8 cellular contexts compared by ENCODE assay signal in the genomic region with DNA sequence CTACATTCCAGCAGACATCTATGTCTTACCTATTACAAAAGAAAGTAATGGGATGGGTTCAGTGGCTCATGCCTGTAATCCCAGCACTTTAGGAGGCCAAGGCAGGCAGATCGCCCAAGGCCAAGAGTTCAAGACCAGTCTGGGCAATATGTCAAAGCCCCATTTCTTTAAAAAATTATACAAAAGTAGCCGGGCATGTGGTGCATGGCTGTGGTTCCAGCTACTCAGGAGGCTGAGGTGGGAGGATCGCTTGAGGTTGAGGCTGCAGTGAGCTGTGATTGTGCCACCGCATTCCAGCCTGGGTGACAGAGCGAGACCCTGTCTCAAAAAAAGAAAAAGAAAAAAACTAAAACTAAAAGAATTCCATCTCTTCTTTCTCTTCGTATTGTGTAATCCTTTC. TPM values are rescaled to one million over a fixed set of nuclear protein-coding genes. Genes with fewer than 3 reads are reported as not detected.
DNase-seq lines count a peak whose midpoint lies in the region; ATAC-seq and TF ChIP-seq lines count a peak whose summit lies in the region.
"Not testable (repeated sequence)": the region's sequence is repeated elsewhere in the genome, so short reads cannot be mapped to it uniquely, and the experiment has no call there.

No MANE protein-coding gene starts in this region.

- POLR2A ChIA-PET in activated CD4-positive, alpha-beta memory T cell treated with anti-CD3 and anti-CD28 coated beads, Interleukin-2, amount 10 ng/mL, durations not matched to agents 7 days and 5 days (lab: Charles Lee): interaction anchor here (8.6 kb wide), 1 partner anchor 54 kb away, joined by 69 read pairs; a partner anchor contains a TSS

- 91 to 100% methylated on average over 2 to 6 of the region's 6 CpGs for WGBS in endodermal cell (ENCODE audit: insufficient coverage in 1 of 2, insufficient read length in 1 of 2), 2 experiments

- peaks cover 14 to 22% (median 19%) of the 10 kb centered on the region in 11 experiments for H4K20me1 ChIP-seq in BLaER1 treated with 17β-estradiol and CSF1 and Interleukin-3, amounts not matched to agents 10 nM and 100 nM

- not testable (repeated sequence) for TF ChIP-seq CTCF in endodermal cell (conservative IDR thresholded peaks at IDR 0.05); nephron progenitor cell (IDR thresholded peaks at IDR 0.05)

- not testable (repeated sequence) for H3K9me3 ChIP-seq in BLaER1 treated with 17β-estradiol and CSF1 and Interleukin-3, amounts not matched to agents 10 nM and 100 nM (replicated peaks in 1 of 11); endodermal cell (ENCODE audit: control insufficient read depth, low read length)

- H3K9me3 Mint-ChIP-seq in IgD-negative memory B cell; activated CD4-positive, alpha-beta memory T cell treated with anti-CD3 and anti-CD28 coated beads, Interleukin-2, amount 10 ng/mL, durations not matched to agents 7 days and 5 days; activated naive CD4-positive, alpha-beta T cell treated with anti-CD3 and anti-CD28 coated beads, Interleukin-2, amount 10 ng/mL, durations not matched to agents 7 days and 5 days; endodermal cell; naive B cell; nephron progenitor cell; stimulated activated naive CD8-positive, alpha-beta T cell treated with anti-CD3 and anti-CD28 coated beads, Interleukin-15, amount 100 ng/mL, for 72 hours: not testable (repeated sequence)

- not testable (repeated sequence) for ATAC-seq in naive B cell (ENCODE audit: low read depth in 2 of 2); stimulated activated naive CD8-positive, alpha-beta T cell treated with anti-CD3 and anti-CD28 coated beads, Interleukin-15, amount 100 ng/mL, for 72 hours

- H3K4me2 ChIP-seq in BLaER1 treated with 17β-estradiol and CSF1 and Interleukin-3, amounts not matched to agents 10 nM and 100 nM: peak overlapping the region in 8 of 11 experiments; percentile 42 to 81 (median 56); a peak in 11 of 22 replicates

- H3K27me3 Mint-ChIP-seq in IgD-negative memory B cell (peaks cover 28% of the 10 kb centered on the region), nephron progenitor cell (ENCODE audit: low read depth, poor library complexity) (peaks cover 11% of the 10 kb centered on the region)
- not testable (repeated sequence) for H3K27me3 Mint-ChIP-seq in activated CD4-positive, alpha-beta memory T cell treated with anti-CD3 and anti-CD28 coated beads, Interleukin-2, amount 10 ng/mL, durations not matched to agents 7 days and 5 days; activated naive CD4-positive, alpha-beta T cell treated with anti-CD3 and anti-CD28 coated beads, Interleukin-2, amount 10 ng/mL, durations not matched to agents 7 days and 5 days; endodermal cell (ENCODE audit: insufficient read depth); naive B cell; stimulated activated naive CD8-positive, alpha-beta T cell treated with anti-CD3 and anti-CD28 coated beads, Interleukin-15, amount 100 ng/mL, for 72 hours

- CTCF ChIA-PET in activated CD4-positive, alpha-beta memory T cell treated with anti-CD3 and anti-CD28 coated beads, Interleukin-2, amount 10 ng/mL, durations not matched to agents 7 days and 5 days (lab: Charles Lee); activated naive CD4-positive, alpha-beta T cell treated with anti-CD3 and anti-CD28 coated beads, Interleukin-2, amount 10 ng/mL, durations not matched to agents 7 days and 5 days (lab: Charles Lee): not testable (repeated sequence)

- peak overlapping the region in 2 of 4 donors; percentile 76 to 79 for H3K4me3 Mint-ChIP-seq in IgD-negative memory B cell
- H3K4me3 Mint-ChIP-seq in activated CD4-positive, alpha-beta memory T cell treated with anti-CD3 and anti-CD28 coated beads, Interleukin-2, amount 10 ng/mL, durations not matched to agents 7 days and 5 days: peak overlapping the region; percentile 21
- peak overlapping the region; percentile 21 for H3K4me3 Mint-ChIP-seq in activated naive CD4-positive, alpha-beta T cell treated with anti-CD3 and anti-CD28 coated beads, Interleukin-2, amount 10 ng/mL, durations not matched to agents 7 days and 5 days
- not testable (repeated sequence) for H3K4me3 Mint-ChIP-seq in endodermal cell; stimulated activated naive CD8-positive, alpha-beta T cell treated with anti-CD3 and anti-CD28 coated beads, Interleukin-15, amount 100 ng/mL, for 72 hours
- H3K4me3 Mint-ChIP-seq in naive B cell: peak overlapping the region in 5 of 8 donors; percentile 43 to 89 (median 49)
- peak overlapping the region; percentile 52 for H3K4me3 Mint-ChIP-seq in nephron progenitor cell

- H3K4me1 ChIP-seq in BLaER1 treated with 17β-estradiol and CSF1 and Interleukin-3, amounts not matched to agents 10 nM and 100 nM: peaks cover 28 to 59% (median 45%) of the 10 kb centered on the region in 10 experiments
- not testable (repeated sequence) for H3K4me1 ChIP-seq in endodermal cell (ENCODE audit: control insufficient read depth, insufficient read depth, low read length)

- not testable (repeated sequence) for H3K36me3 Mint-ChIP-seq in IgD-negative memory B cell; activated CD4-positive, alpha-beta memory T cell treated with anti-CD3 and anti-CD28 coated beads, Interleukin-2, amount 10 ng/mL, durations not matched to agents 7 days and 5 days (ENCODE audit: low read depth); endodermal cell (ENCODE audit: low read depth); naive B cell; nephron progenitor cell (ENCODE audit: low read depth)
- peaks cover 11% of the 10 kb centered on the region for H3K36me3 Mint-ChIP-seq in activated naive CD4-positive, alpha-beta T cell treated with anti-CD3 and anti-CD28 coated beads, Interleukin-2, amount 10 ng/mL, durations not matched to agents 7 days and 5 days

- not testable (repeated sequence) for H3K36me3 ChIP-seq in BLaER1 treated with 17β-estradiol and CSF1 and Interleukin-3, amounts not matched to agents 10 nM and 100 nM; endodermal cell (ENCODE audit: control insufficient read depth, insufficient read depth, low read length)

- peak overlapping the region in 2 of 3 donors; percentile 57 to 84 for H3K27ac Mint-ChIP-seq in IgD-negative memory B cell
- H3K27ac Mint-ChIP-seq in activated CD4-positive, alpha-beta memory T cell treated with anti-CD3 and anti-CD28 coated beads, Interleukin-2, amount 10 ng/mL, durations not matched to agents 7 days and 5 days; endodermal cell; nephron progenitor cell: not testable (repeated sequence)
- H3K27ac Mint-ChIP-seq in activated naive CD4-positive, alpha-beta T cell treated with anti-CD3 and anti-CD28 coated beads, Interleukin-2, amount 10 ng/mL, durations not matched to agents 7 days and 5 days: peak overlapping the region; percentile 45
- peak overlapping the region in 2 of 6 donors; percentile 30 to 44 for H3K27ac Mint-ChIP-seq in naive B cell
- peak overlapping the region; percentile 21 to 83 for H3K27ac Mint-ChIP-seq in stimulated activated naive CD8-positive, alpha-beta T cell treated with anti-CD3 and anti-CD28 coated beads, Interleukin-15, amount 100 ng/mL, for 72 hours

- H3K4me3 ChIP-seq in BLaER1 treated with 17β-estradiol and CSF1 and Interleukin-3, amounts not matched to agents 10 nM and 100 nM; endodermal cell (ENCODE audit: low read length): not testable (repeated sequence)

- peaks cover 18 to 24% (median 21%) of the 10 kb centered on the region in 3 donors for H3K4me1 Mint-ChIP-seq in IgD-negative memory B cell
- H3K4me1 Mint-ChIP-seq in activated CD4-positive, alpha-beta memory T cell treated with anti-CD3 and anti-CD28 coated beads, Interleukin-2, amount 10 ng/mL, durations not matched to agents 7 days and 5 days: peaks cover 18% of the 10 kb centered on the region
- H3K4me1 Mint-ChIP-seq in activated naive CD4-positive, alpha-beta T cell treated with anti-CD3 and anti-CD28 coated beads, Interleukin-2, amount 10 ng/mL, durations not matched to agents 7 days and 5 days: peaks cover 28% of the 10 kb centered on the region
- H3K4me1 Mint-ChIP-seq in endodermal cell: peaks cover 15% of the 10 kb centered on the region
- H3K4me1 Mint-ChIP-seq in naive B cell: peaks cover 15 to 24% (median 19%) of the 10 kb centered on the region in 3 donors
- peaks cover 38% of the 10 kb centered on the region for H3K4me1 Mint-ChIP-seq in nephron progenitor cell
- peaks cover 25% of the 10 kb centered on the region for H3K4me1 Mint-ChIP-seq in stimulated activated naive CD8-positive, alpha-beta T cell treated with anti-CD3 and anti-CD28 coated beads, Interleukin-15, amount 100 ng/mL, for 72 hours

- H3K27ac ChIP-seq in BLaER1 treated with 17β-estradiol and CSF1 and Interleukin-3, amounts not matched to agents 10 nM and 100 nM; endodermal cell (ENCODE audit: low read depth, low read length): not testable (repeated sequence)

- H3K27me3 ChIP-seq in BLaER1 treated with 17β-estradiol and CSF1 and Interleukin-3, amounts not matched to agents 10 nM and 100 nM; endodermal cell (ENCODE audit: control insufficient read depth, insufficient read depth, low read length, poor library complexity, severe bottlenecking): not testable (repeated sequence)

- H3K9ac ChIP-seq in BLaER1 treated with 17β-estradiol and CSF1 and Interleukin-3, amounts not matched to agents 10 nM and 100 nM; endodermal cell (ENCODE audit: extremely low read depth, low read length, poor library complexity, severe bottlenecking): not testable (repeated sequence)

- DNase-seq in activated CD4-positive, alpha-beta memory T cell treated with anti-CD3 and anti-CD28 coated beads, Interleukin-2, amount 10 ng/mL, durations not matched to agents 7 days and 5 days; activated naive CD4-positive, alpha-beta T cell treated with anti-CD3 and anti-CD28 coated beads, Interleukin-2, amount 10 ng/mL, durations not matched to agents 7 days and 5 days; naive B cell; nephron progenitor cell; stimulated activated naive CD8-positive, alpha-beta T cell treated with anti-CD3 and anti-CD28 coated beads, Interleukin-15, amount 100 ng/mL, for 72 hours: not testable (repeated sequence)
- DNase-seq in endodermal cell: peak; percentile 3

RNA-seq across cellular contexts. Expression of a gene that starts 2.7 kb away (rescaled TPM):
- 31.3 TPM for polyA plus RNA-seq in IgD-negative memory B cell
- 100 to 1,000 TPM in 1 of 2 experiments, 10 to 100 TPM in 1; 99.0 to 103 TPM for total RNA-seq in activated CD4-positive, alpha-beta memory T cell treated with anti-CD3 and anti-CD28 coated beads, Interleukin-2, amount 10 ng/mL, durations not matched to agents 7 days and 5 days
- total RNA-seq in endodermal cell: 10 to 100 TPM; 94.1 to 94.3 TPM
- 32.2 TPM for polyA plus RNA-seq in endodermal cell (2013, experiment 1 of 2)
- 27.5 TPM for polyA plus RNA-seq in endodermal cell (2013, experiment 2 of 2)
- 10 to 100 TPM; 19.3 to 42.8 (median 33.1) TPM for polyA plus RNA-seq in naive B cell (ENCODE audit: low read depth in 6 of 6)

RNA-seq across cellular contexts. Expression of a gene that starts 54.1 kb away (rescaled TPM):
- polyA plus RNA-seq in IgD-negative memory B cell: 20.7 TPM
- total RNA-seq in activated CD4-positive, alpha-beta memory T cell treated with anti-CD3 and anti-CD28 coated beads, Interleukin-2, amount 10 ng/mL, durations not matched to agents 7 days and 5 days: 10 to 100 TPM; 50.9 to 59.6 TPM
- 10 to 100 TPM; 67.2 to 70.9 TPM for total RNA-seq in endodermal cell
- polyA plus RNA-seq in endodermal cell (2013, experiment 1 of 2): 47.9 TPM
- polyA plus RNA-seq in endodermal cell (2013, experiment 2 of 2): 55.6 TPM
- 10 to 100 TPM; 17.6 to 24.7 (median 22.0) TPM for polyA plus RNA-seq in naive B cell (ENCODE audit: low read depth in 6 of 6)
